In genomic region chr16:66294507-66294906, GRCh38 we compare ENCODE assay signal across 23 cellular contexts.
A peak's percentile ranks its signal among the peaks of the same experiment; 100 is the strongest.
DNase-seq lines count a peak whose midpoint lies in the region; ATAC-seq and TF ChIP-seq lines count a peak whose summit lies in the region.
"Had no signal": no experiment of that assay in that cellular context is flagged by ENCODE, and none has a peak within 500 bp of the region (broad histone marks: within the 10 kb centered on the region; RNA-seq: fewer than 3 reads in every experiment).

No MANE protein-coding gene starts in this region.

- H3K9me3 ChIP-seq in right atrium auricular region (no peaks in the 10 kb centered on the region), breast epithelium (no peaks in the 10 kb centered on the region)
- H3K9me3 ChIP-seq: A549, BE2C had no signal

- ATAC-seq in activated CD8-positive, alpha-beta memory T cell treated with anti-CD3 and anti-CD28 coated beads, Interleukin-2, amount 10 ng/mL, durations not matched to agents 7 days and 5 days = no peak
- ATAC-seq in left cardiac atrium (no peak), HG03442 (IDR thresholded peaks at IDR 0.05; ENCODE audit: unreplicated experiment) (no peak)
- ATAC-seq: A549, GM12878, GM23338, HCT116 had no signal

- H3K27me3 ChIP-seq in right atrium auricular region (no peaks in the 10 kb centered on the region), breast epithelium (no peaks in the 10 kb centered on the region)
- H3K27me3 ChIP-seq: BLaER1 treated with 17β-estradiol and CSF1 and Interleukin-3, amounts not matched to agents 10 nM and 100 nM had no signal

- H3K27ac ChIP-seq in right atrium auricular region (no peak overlapping the region), breast epithelium (no peak overlapping the region)
- H3K27ac ChIP-seq: A549; BLaER1 treated with 17β-estradiol and CSF1 and Interleukin-3, amounts not matched to agents 10 nM and 100 nM had no signal

- no peak overlapping the region for H3K27ac Mint-ChIP-seq in activated CD8-positive, alpha-beta memory T cell treated with anti-CD3 and anti-CD28 coated beads, Interleukin-2, amount 10 ng/mL, durations not matched to agents 7 days and 5 days
- H3K27ac Mint-ChIP-seq: CD4-positive, alpha-beta T cell; CD8-positive, alpha-beta memory T cell; GM23338 had no signal

- H3K36me3 ChIP-seq in right atrium auricular region (no peaks in the 10 kb centered on the region), breast epithelium (no peaks in the 10 kb centered on the region)
- H3K36me3 ChIP-seq: BE2C; BLaER1 treated with 17β-estradiol and CSF1 and Interleukin-3, amounts not matched to agents 10 nM and 100 nM had no signal

- no peak overlapping the region for H3K4me3 ChIP-seq in right atrium auricular region
- H3K4me3 ChIP-seq in breast epithelium = no peak overlapping the region
- H3K4me3 ChIP-seq: A549; BLaER1 treated with 17β-estradiol and CSF1 and Interleukin-3, amounts not matched to agents 10 nM and 100 nM; GM12878; GM23338 had no signal

- H3K4me1 Mint-ChIP-seq in activated CD8-positive, alpha-beta memory T cell treated with anti-CD3 and anti-CD28 coated beads, Interleukin-2, amount 10 ng/mL, durations not matched to agents 7 days and 5 days = peaks cover 6% of the 10 kb centered on the region
- H3K4me1 Mint-ChIP-seq: GM23338, H9 had no signal

- H3K9me3 Mint-ChIP-seq in activated CD8-positive, alpha-beta memory T cell treated with anti-CD3 and anti-CD28 coated beads, Interleukin-2, amount 10 ng/mL, durations not matched to agents 7 days and 5 days (ENCODE audit: low read depth) = no peaks in the 10 kb centered on the region
- H3K9me3 Mint-ChIP-seq: CD14-positive monocyte; CD8-positive, alpha-beta memory T cell; GM23338; H9 had no signal

- intact Hi-C loops in left cardiac atrium (cut with DNase I) = no loop called here
- intact Hi-C loops in breast epithelium (cut with DNase I; ENCODE audit: low total_unique reads) = no loop called here

- CTCF ChIA-PET in activated CD8-positive, alpha-beta memory T cell treated with anti-CD3 and anti-CD28 coated beads, Interleukin-2, amount 10 ng/mL, durations not matched to agents 7 days and 5 days (lab: Charles Lee) = no interaction called here

- TF ChIP-seq POLR2A in breast epithelium (IDR thresholded peaks at IDR 0.05) = no peak

- no peak for TF ChIP-seq CTCF in right atrium auricular region (IDR thresholded peaks at IDR 0.05)
- TF ChIP-seq CTCF in breast epithelium (IDR thresholded peaks at IDR 0.05) = no peak

- peaks cover 7% of the 10 kb centered on the region for H3K27me3 Mint-ChIP-seq in activated CD8-positive, alpha-beta memory T cell treated with anti-CD3 and anti-CD28 coated beads, Interleukin-2, amount 10 ng/mL, durations not matched to agents 7 days and 5 days

- H3K4me1 ChIP-seq in right atrium auricular region (no peaks in the 10 kb centered on the region), breast epithelium (no peaks in the 10 kb centered on the region)
- H3K4me1 ChIP-seq: A549, BE2C had no signal

- H3K36me3 Mint-ChIP-seq in activated CD8-positive, alpha-beta memory T cell treated with anti-CD3 and anti-CD28 coated beads, Interleukin-2, amount 10 ng/mL, durations not matched to agents 7 days and 5 days = no peaks in the 10 kb centered on the region
- H3K36me3 Mint-ChIP-seq: CD14-positive monocyte; CD8-positive, alpha-beta memory T cell had no signal

- no peak overlapping the region for H3K4me3 Mint-ChIP-seq in activated CD8-positive, alpha-beta memory T cell treated with anti-CD3 and anti-CD28 coated beads, Interleukin-2, amount 10 ng/mL, durations not matched to agents 7 days and 5 days
- H3K4me3 Mint-ChIP-seq: CD4-positive, alpha-beta T cell; CD8-positive, alpha-beta memory T cell; GM23338; H9 had no signal

- DNase-seq in activated CD8-positive, alpha-beta memory T cell treated with anti-CD3 and anti-CD28 coated beads, Interleukin-2, amount 10 ng/mL, durations not matched to agents 7 days and 5 days = peak; percentile 32
- no peak for DNase-seq in activated CD8-positive, alpha-beta memory T cell treated with anti-CD3 and anti-CD28 coated beads for 24 hours
- DNase-seq in right atrium auricular region (ENCODE audit: low spot score) = peak; percentile 38
- no peak for DNase-seq in left cardiac atrium
- peak; percentile 7 for DNase-seq in ureter (ENCODE audit: low spot score)
- DNase-seq in breast epithelium (ENCODE audit: low spot score in 2 of 2) = no peak
- DNase-seq: ACHN; AML-193; BE2C; CD8-positive, alpha-beta memory T cell; DMS 273 treated with DMSO at 0.1 percent for 48 hours; DMS79; EL; GDM1 had no signal

Comparison
In these comparisons a context has a peak if more than half of its experiments do, and no peak if none do; other contexts are left out.
1. DNase-seq: peak in activated CD8-positive, alpha-beta memory T cell treated with anti-CD3 and anti-CD28 coated beads, Interleukin-2, amount 10 ng/mL, durations not matched to agents 7 days and 5 days (single experiment), right atrium auricular region (single experiment) and ureter (single experiment); none in activated CD8-positive, alpha-beta memory T cell treated with anti-CD3 and anti-CD28 coated beads for 24 hours (single experiment), left cardiac atrium (single experiment) and breast epithelium (0 of 2).